Comparison of ENCODE assay signal across 33 cellular contexts in the genomic region with DNA sequence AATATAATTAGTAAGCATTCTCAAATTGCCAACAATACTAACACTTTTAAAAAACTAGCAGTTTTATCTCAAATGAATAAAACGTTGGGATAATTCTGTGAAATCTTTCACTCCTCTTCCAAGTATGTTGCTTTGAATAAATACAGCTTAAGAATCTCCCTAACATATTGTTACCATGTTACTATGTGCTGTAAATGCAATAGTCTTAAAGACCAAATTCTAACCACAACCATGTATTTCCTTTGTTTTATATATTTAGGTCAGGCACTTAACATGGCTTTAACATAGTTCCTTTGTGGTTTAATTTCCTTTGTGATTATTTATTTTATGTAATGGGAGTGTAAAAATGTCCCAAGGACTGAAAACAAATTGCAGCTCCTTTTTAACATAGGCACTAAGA.
"Had no signal": no experiment of that assay in that cellular context is flagged by ENCODE, and none has a peak within 500 bp of the region (broad histone marks: within the 10 kb centered on the region; RNA-seq: fewer than 3 reads in every experiment).

No MANE protein-coding gene starts in this region.

- ATAC-seq: activated CD4-positive, CD25-positive, alpha-beta regulatory T cell treated with anti-CD3 and anti-CD28 coated beads, Interleukin-2, amount 50 U/mL, for 24 hours; activated CD8-positive, alpha-beta T cell treated with anti-CD3 and anti-CD28 coated beads for 36 hours; activated naive CD4-positive, alpha-beta T cell treated with anti-CD3 and anti-CD28 coated beads, Interleukin-2, amount 50 U/mL, for 72 hours; esophagus mucosa; T-cell had no signal

- DNase-seq: activated B cell treated with CpG ODN at 0.5 μM for 24 hours; activated CD4-positive, alpha-beta T cell treated with anti-CD3 and anti-CD28 coated beads for 48 hours; activated CD4-positive, alpha-beta T cell treated with anti-CD3 and anti-CD28 coated beads, Interleukin-2, amount 50 U/mL, for 1 hour; activated CD4-positive, alpha-beta T cell treated with anti-CD3 and anti-CD28 coated beads, Interleukin-2, amount 50 U/mL, for 48 hours; activated CD8-positive, alpha-beta memory T cell treated with anti-CD3 and anti-CD28 coated beads for 24 hours; activated CD8-positive, alpha-beta memory T cell treated with anti-CD3 and anti-CD28 coated beads, Interleukin-2, amount 50 U/mL, for 4 hours; activated CD8-positive, alpha-beta T cell treated with anti-CD3 and anti-CD28 coated beads for 36 hours; activated gamma-delta T cell; activated naive CD4-positive, alpha-beta T cell; activated naive CD4-positive, alpha-beta T cell treated with anti-CD3 and anti-CD28 coated beads, Interleukin-2, amount 10 ng/mL, durations not matched to agents 7 days and 5 days; activated naive CD8-positive, alpha-beta T cell treated with anti-CD3 and anti-CD28 coated beads, Interleukin-2, amount 10 ng/mL, durations not matched to agents 7 days and 5 days; activated T-cell treated with anti-CD3 and anti-CD28 coated beads, Interleukin-2, amount 50 U/mL, for 1 hour; activated T-cell treated with anti-CD3 and anti-CD28 coated beads, Interleukin-2, amount 50 U/mL, for 48 hours; central memory CD4-positive, alpha-beta T cell; cerebellar nuclear complex; colonic mucosa; endodermal cell; foreskin fibroblast; head of caudate nucleus; T-cell; T1000; WERI-Rb-1 had no signal

- H3K4me3 ChIP-seq: ascending aorta, breast epithelium, cardiac muscle cell, colonic mucosa had no signal

- H3K27me3 Mint-ChIP-seq: activated B cell treated with CpG ODN at 0.5 μM for 24 hours; activated naive CD4-positive, alpha-beta T cell treated with anti-CD3 and anti-CD28 coated beads, Interleukin-2, amount 10 ng/mL, durations not matched to agents 7 days and 5 days; activated naive CD8-positive, alpha-beta T cell treated with anti-CD3 and anti-CD28 coated beads, Interleukin-2, amount 10 ng/mL, durations not matched to agents 7 days and 5 days; T-cell had no signal

- H3K4me1 Mint-ChIP-seq: activated B cell treated with CpG ODN at 0.5 μM for 24 hours; activated naive CD4-positive, alpha-beta T cell treated with anti-CD3 and anti-CD28 coated beads, Interleukin-2, amount 10 ng/mL, durations not matched to agents 7 days and 5 days; activated naive CD8-positive, alpha-beta T cell treated with anti-CD3 and anti-CD28 coated beads, Interleukin-2, amount 10 ng/mL, durations not matched to agents 7 days and 5 days; brain had no signal

- H3K27me3 ChIP-seq: ascending aorta, breast epithelium, cardiac muscle cell, colonic mucosa had no signal

- FAIRE-seq: frontal cortex had no signal

- H3K9me3 Mint-ChIP-seq: activated naive CD4-positive, alpha-beta T cell treated with anti-CD3 and anti-CD28 coated beads, Interleukin-2, amount 10 ng/mL, durations not matched to agents 7 days and 5 days; T-helper 1 cell treated with Interleukin-12 subunit alpha and Interleukin-12 subunit beta and Interleukin-4 antibody, amounts not matched to agents 30 μg/mL and 1 μg/mL, for 36 hours had no signal

- H3K9me3 ChIP-seq: ascending aorta, breast epithelium, colonic mucosa had no signal

- H3K4me3 Mint-ChIP-seq: activated B cell treated with CpG ODN at 0.5 μM for 24 hours; activated CD8-positive, alpha-beta T cell treated with anti-CD3 and anti-CD28 coated beads for 36 hours; activated naive CD4-positive, alpha-beta T cell treated with anti-CD3 and anti-CD28 coated beads, Interleukin-2, amount 10 ng/mL, durations not matched to agents 7 days and 5 days; activated naive CD8-positive, alpha-beta T cell treated with anti-CD3 and anti-CD28 coated beads, Interleukin-2, amount 10 ng/mL, durations not matched to agents 7 days and 5 days; activated T-helper 1 cell treated with anti-CD3 and anti-CD28 coated beads, Interleukin-12 subunit alpha, Interleukin-12 subunit beta, Interleukin-2, Interleukin-4 antibody, amounts not matched to agents 30 ng/mL and 10 ng/mL and 1 ng/mL, durations not matched to agents 14 hours and 24 hours and 36 hours; brain; endodermal cell; T-cell; T-helper 1 cell treated with Interleukin-12 subunit alpha and Interleukin-12 subunit beta and Interleukin-4 antibody, amounts not matched to agents 30 μg/mL and 1 μg/mL, for 36 hours; T-helper 2 cell treated with Interferon-gamma antibody and Interleukin-4, amounts not matched to agents 5 μg/mL and 100 μg/mL, for 36 hours had no signal

- H3K36me3 ChIP-seq: ascending aorta, breast epithelium, cardiac muscle cell, colonic mucosa, WERI-Rb-1 had no signal

- H3K36me3 Mint-ChIP-seq: activated naive CD4-positive, alpha-beta T cell treated with anti-CD3 and anti-CD28 coated beads, Interleukin-2, amount 10 ng/mL, durations not matched to agents 7 days and 5 days; activated naive CD8-positive, alpha-beta T cell treated with anti-CD3 and anti-CD28 coated beads, Interleukin-2, amount 10 ng/mL, durations not matched to agents 7 days and 5 days; brain had no signal

- H3K27ac ChIP-seq: ascending aorta, breast epithelium, cardiac muscle cell, colonic mucosa, WERI-Rb-1 had no signal

- H3K4me1 ChIP-seq: ascending aorta, breast epithelium, colonic mucosa had no signal

- H3K27ac Mint-ChIP-seq: activated B cell treated with CpG ODN at 0.5 μM for 24 hours; activated CD8-positive, alpha-beta T cell treated with anti-CD3 and anti-CD28 coated beads for 36 hours; activated naive CD4-positive, alpha-beta T cell treated with anti-CD3 and anti-CD28 coated beads, Interleukin-2, amount 10 ng/mL, durations not matched to agents 7 days and 5 days; activated naive CD4-positive, alpha-beta T cell treated with anti-CD3 and anti-CD28 coated beads, Interleukin-2, amount 50 U/mL, for 72 hours; activated naive CD8-positive, alpha-beta T cell treated with anti-CD3 and anti-CD28 coated beads, Interleukin-2, amount 10 ng/mL, durations not matched to agents 7 days and 5 days; activated T-helper 1 cell treated with anti-CD3 and anti-CD28 coated beads, Interleukin-12 subunit alpha, Interleukin-12 subunit beta, Interleukin-2, Interleukin-4 antibody, amounts not matched to agents 30 ng/mL and 10 ng/mL and 1 ng/mL, durations not matched to agents 14 hours and 24 hours and 36 hours; brain; T-cell; T-helper 1 cell treated with Interleukin-12 subunit alpha and Interleukin-12 subunit beta and Interleukin-4 antibody, amounts not matched to agents 30 μg/mL and 1 μg/mL, for 36 hours; T-helper 2 cell treated with Interferon-gamma antibody and Interleukin-4, amounts not matched to agents 5 μg/mL and 100 μg/mL, for 36 hours had no signal
